Comparison of ENCODE assay signal across 21 cellular contexts in genomic region chr7:96400518-96400917, GRCh38.
"Had no signal": no experiment of that assay in that cellular context is flagged by ENCODE, and none has a peak within 500 bp of the region (broad histone marks: within the 10 kb centered on the region; RNA-seq: fewer than 3 reads in every experiment).

No MANE protein-coding gene starts in this region.

- H3K4me1 ChIP-seq: colonic mucosa, esophagus squamous epithelium, parathyroid adenoma, upper lobe of right lung had no signal

- H3K79me2 ChIP-seq: parathyroid adenoma had no signal

- ATAC-seq: stimulated activated effector memory CD8-positive, alpha-beta T cell treated with anti-CD3 and anti-CD28 coated beads, Interleukin-12 subunit alpha, Interleukin-12 subunit beta, amount 100 ng/mL, for 72 hours had no signal

- DNase-seq: activated CD4-positive, alpha-beta memory T cell treated with anti-CD3 and anti-CD28 coated beads for 36 hours; activated CD4-positive, alpha-beta T cell treated with anti-CD3 and anti-CD28 coated beads for 1 hour; activated gamma-delta T cell; activated T-cell treated with anti-CD3 and anti-CD28 coated beads, Interleukin-2, amount 50 U/mL, for 72 hours; amniotic stem cell; central memory CD4-positive, alpha-beta T cell; colonic mucosa; esophagus squamous epithelium; foreskin melanocyte; head of caudate nucleus; immature natural killer cell; midbrain; naive B cell; T-helper 1 cell; upper lobe of right lung had no signal

- H2AFZ ChIP-seq: parathyroid adenoma had no signal

- H3K36me3 ChIP-seq: colonic mucosa, esophagus squamous epithelium, thoracic aorta, upper lobe of right lung had no signal

- H3K4me3 ChIP-seq: colonic mucosa, esophagus squamous epithelium, lung, thoracic aorta, upper lobe of right lung had no signal

- H3K9ac ChIP-seq: parathyroid adenoma had no signal

- H3K36me3 Mint-ChIP-seq: activated CD4-positive, alpha-beta memory T cell treated with anti-CD3 and anti-CD28 coated beads for 36 hours; activated naive CD4-positive, alpha-beta T cell treated with anti-CD3 and anti-CD28 coated beads, Interleukin-2, amount 50 U/mL, for 72 hours; immature natural killer cell; naive B cell; stimulated activated effector memory CD8-positive, alpha-beta T cell treated with anti-CD3 and anti-CD28 coated beads, Interleukin-12 subunit alpha, Interleukin-12 subunit beta, amount 100 ng/mL, for 72 hours had no signal

- H3K27ac Mint-ChIP-seq: activated CD4-positive, alpha-beta memory T cell treated with anti-CD3 and anti-CD28 coated beads for 36 hours; activated naive CD4-positive, alpha-beta T cell treated with anti-CD3 and anti-CD28 coated beads, Interleukin-2, amount 50 U/mL, for 72 hours; activated T-cell treated with anti-CD3 and anti-CD28 coated beads, Interleukin-2, amount 50 U/mL, for 72 hours; immature natural killer cell; stimulated activated effector memory CD8-positive, alpha-beta T cell treated with anti-CD3 and anti-CD28 coated beads, Interleukin-12 subunit alpha, Interleukin-12 subunit beta, amount 100 ng/mL, for 72 hours had no signal

- H3K27me3 ChIP-seq: colonic mucosa, esophagus squamous epithelium, upper lobe of right lung had no signal

- H3K4me1 Mint-ChIP-seq: immature natural killer cell; naive B cell; stimulated activated effector memory CD8-positive, alpha-beta T cell treated with anti-CD3 and anti-CD28 coated beads, Interleukin-12 subunit alpha, Interleukin-12 subunit beta, amount 100 ng/mL, for 72 hours had no signal

- H3K27ac ChIP-seq: colonic mucosa, esophagus squamous epithelium, parathyroid adenoma, thoracic aorta, upper lobe of right lung, VCaP had no signal

- H3K4me3 Mint-ChIP-seq: activated CD4-positive, alpha-beta memory T cell treated with anti-CD3 and anti-CD28 coated beads for 36 hours; activated T-cell treated with anti-CD3 and anti-CD28 coated beads, Interleukin-2, amount 50 U/mL, for 72 hours; immature natural killer cell; naive B cell; stimulated activated effector memory CD8-positive, alpha-beta T cell treated with anti-CD3 and anti-CD28 coated beads, Interleukin-12 subunit alpha, Interleukin-12 subunit beta, amount 100 ng/mL, for 72 hours had no signal

- H3K9me3 ChIP-seq: colonic mucosa, esophagus squamous epithelium, thoracic aorta, upper lobe of right lung had no signal
